In the genomic region with DNA sequence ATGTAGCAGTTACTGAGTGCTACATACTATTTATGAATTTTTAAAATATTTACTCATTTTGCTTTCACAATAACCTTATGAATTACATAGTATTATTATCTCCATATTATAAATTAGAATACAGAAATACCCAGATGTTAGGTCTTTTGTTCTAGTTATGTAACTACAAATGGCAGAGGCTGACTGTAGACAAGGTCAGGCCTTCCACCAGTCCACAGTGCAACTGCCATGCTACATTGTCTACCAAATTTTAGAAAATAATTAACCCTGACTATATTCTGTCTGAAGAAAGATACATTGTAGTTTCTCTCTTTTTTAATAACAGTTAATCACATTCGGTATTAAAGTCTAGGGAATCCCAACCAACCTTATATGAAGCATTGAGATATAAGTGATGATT, we compare ENCODE assay signal across 11 cellular contexts.
"Had no signal": no experiment of that assay in that cellular context is flagged by ENCODE, and none has a peak within 500 bp of the region (broad histone marks: within the 10 kb centered on the region; RNA-seq: fewer than 3 reads in every experiment).

No MANE protein-coding gene starts in this region.

- H3K4me1 ChIP-seq: HAP-1 had no signal

- H3K36me3 ChIP-seq: HAP-1 had no signal

- H3K4me2 ChIP-seq: GM23338 had no signal

- H3K27ac ChIP-seq: GM23248 had no signal

- DNase-seq: GM23248, GOT3, H7, H9, HCEC 1CT, HFFc6 had no signal

- ATAC-seq: GM23338, HCT116 had no signal

- H3K9me3 ChIP-seq: HAP-1 had no signal

- FAIRE-seq: H1, H54 had no signal

- H3K4me3 ChIP-seq: GM23248, GM23338, HAP-1 had no signal

- H3K9ac ChIP-seq: GM23248 had no signal

- H2AFZ ChIP-seq: GM23248, GM23338 had no signal
